Comparison of ENCODE assay signal across 9 cellular contexts in the genomic region with DNA sequence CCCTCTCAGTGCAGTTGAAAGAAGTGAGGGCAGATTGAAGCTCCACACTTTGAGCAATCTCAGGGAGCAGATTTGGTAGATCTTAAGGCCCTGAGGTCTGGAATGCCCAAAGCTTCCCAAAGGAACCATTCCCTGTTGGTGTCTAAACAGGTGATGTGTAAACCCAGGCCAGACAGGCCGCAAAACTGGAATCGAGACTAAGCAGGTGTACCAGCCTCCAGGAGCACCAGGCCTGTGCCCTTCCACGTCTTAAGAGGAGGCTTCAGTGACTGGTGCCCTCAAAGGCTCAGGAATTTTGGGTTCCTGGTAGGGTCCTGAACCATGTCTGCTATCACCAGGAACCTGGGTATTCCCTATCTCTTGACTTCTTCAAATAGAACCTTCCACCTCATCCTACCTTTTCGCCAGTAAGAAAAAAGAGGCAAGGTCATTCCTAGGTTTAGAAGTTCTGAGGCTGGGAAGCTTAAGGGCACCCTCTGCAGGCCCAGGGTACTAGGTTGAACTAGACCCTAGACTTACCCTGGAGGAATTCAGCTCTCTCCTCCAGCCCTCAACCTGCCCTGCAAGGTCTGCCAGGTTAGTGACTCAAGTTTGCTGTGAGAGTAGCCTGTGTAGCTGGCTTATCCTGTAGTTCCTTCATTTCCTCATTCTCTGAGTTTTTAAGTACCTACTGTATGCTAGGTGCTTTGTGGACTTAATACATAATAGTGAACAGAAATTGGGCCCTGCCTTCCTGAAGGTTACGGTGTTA.
A peak's percentile ranks its signal among the peaks of the same experiment; 100 is the strongest.
DNase-seq lines count a peak whose midpoint lies in the region; ATAC-seq, FAIRE-seq and TF ChIP-seq lines count a peak whose summit lies in the region.
"Had no signal": no experiment of that assay in that cellular context is flagged by ENCODE, and none has a peak within 500 bp of the region (broad histone marks: within the 10 kb centered on the region; RNA-seq: fewer than 3 reads in every experiment).

No MANE protein-coding gene starts in this region.

- TF ChIP-seq POLR2A in heart left ventricle (IDR thresholded peaks at IDR 0.05), result no peak

- ATAC-seq in heart left ventricle (no peak), Right ventricle myocardium superior (ENCODE audit: poor library complexity) (no peak), aorta (ENCODE audit: low FRiP score) (no peak)

- peaks cover 23 to 93% (median 71%) of the 10 kb centered on the region in 12 donors for H3K4me1 ChIP-seq in heart left ventricle
- H3K4me1 ChIP-seq in mucosa of rectum (ENCODE audit: control insufficient read depth in 2 of 2, insufficient read depth in 2 of 2, low read length in 2 of 2), result peaks cover 0 to 4% of the 10 kb centered on the region in 2 donors
- peaks cover 3 to 11% of the 10 kb centered on the region in 2 donors for H3K4me1 ChIP-seq in aorta (ENCODE audit: control insufficient read depth in 1 of 2, insufficient read depth in 2 of 2, low read length in 2 of 2)
- peaks cover 12% of the 10 kb centered on the region for H3K4me1 ChIP-seq in osteoblast (ENCODE audit: insufficient read depth, low read length)

- 93 to 96% (median 95%) methylated on average over 5 of the region's 5 CpGs for WGBS in heart left ventricle, 4 donors
- 92 to 94% methylated on average over 5 of the region's 5 CpGs for WGBS in aorta, 2 donors

- H3K4me3 ChIP-seq in heart left ventricle, result no peak overlapping the region
- H3K4me3 ChIP-seq in bronchial epithelial cell (ENCODE audit: low read depth, low read length), result no peak overlapping the region
- no peak overlapping the region for H3K4me3 ChIP-seq in mucosa of rectum (ENCODE audit: low read length in 2 of 2)
- no peak overlapping the region for H3K4me3 ChIP-seq in aorta (ENCODE audit: low read length in 2 of 2)
- H3K4me3 ChIP-seq in osteoblast (ENCODE audit: insufficient read depth, low read length), result no peak overlapping the region
- H3K4me3 ChIP-seq: BLaER1 had no signal

- H3K36me3 ChIP-seq in heart left ventricle (peaks cover 0 to 25% (median under 1%) of the 10 kb centered on the region in 9 donors), bronchial epithelial cell (ENCODE audit: control insufficient read depth, insufficient read depth, low read length) (no peaks in the 10 kb centered on the region), mucosa of rectum (ENCODE audit: control insufficient read depth in 2 of 2, insufficient read depth in 2 of 2, low read length in 2 of 2) (no peaks in the 10 kb centered on the region), aorta (ENCODE audit: control insufficient read depth in 1 of 2, insufficient read depth in 2 of 2, low read length in 1 of 2) (peaks cover 6 to 8% of the 10 kb centered on the region in 2 donors), osteoblast (ENCODE audit: insufficient read depth, low read length) (no peaks in the 10 kb centered on the region)
- H3K36me3 ChIP-seq: BLaER1 had no signal

- TF ChIP-seq CTCF in heart left ventricle (IDR thresholded peaks at IDR 0.05) (peak in 2 of 12 donors; percentile 8 to 24), bronchial epithelial cell (IDR thresholded peaks at IDR 0.05; ENCODE audit: insufficient read depth, low read length, severe bottlenecking) (peak; percentile 22), osteoblast (IDR thresholded peaks at IDR 0.05; ENCODE audit: extremely low read depth, low read depth, low read length) (no peak)

- H3K27me3 ChIP-seq in heart left ventricle, result no peaks in the 10 kb centered on the region
- no peaks in the 10 kb centered on the region for H3K27me3 ChIP-seq in bronchial epithelial cell (ENCODE audit: control insufficient read depth, insufficient read depth, low read length)
- no peaks in the 10 kb centered on the region for H3K27me3 ChIP-seq in mucosa of rectum (ENCODE audit: control insufficient read depth in 2 of 2, insufficient read depth in 2 of 2, low read length in 2 of 2)
- H3K27me3 ChIP-seq in aorta (ENCODE audit: control insufficient read depth in 1 of 2, insufficient read depth in 2 of 2, low read length in 1 of 2), result no peaks in the 10 kb centered on the region
- H3K27me3 ChIP-seq in osteoblast (ENCODE audit: insufficient read depth, low read length), result no peaks in the 10 kb centered on the region
- H3K27me3 ChIP-seq: BLaER1 had no signal

- no peak overlapping the region for H2AFZ ChIP-seq in osteoblast (ENCODE audit: low read length)

- peak; percentile 47 for FAIRE-seq in bronchial epithelial cell (lab: Jason Lieb, UNC)

- H3K79me2 ChIP-seq in osteoblast (ENCODE audit: insufficient read depth, low read length), result no peaks in the 10 kb centered on the region

- intact Hi-C loops in heart left ventricle (cut with DNase I) (loop anchor here in 7 of 10 donors (1.0 to 10.0 kb wide), 9 partner anchors 13 to 66 kb away; no protein-coding TSS in a partner anchor), Right ventricle myocardium superior (cut with DNase I) (no loop called here), aorta (cut with DNase I) (loop anchor here in 1 of 2 donors (5.0 kb wide), 1 partner anchor 61 kb away; no protein-coding TSS in a partner anchor)

- H3K9ac ChIP-seq in mucosa of rectum (ENCODE audit: low read depth in 1 of 2, low read length in 2 of 2), result no peak overlapping the region
- H3K9ac ChIP-seq: BLaER1 had no signal

- no peaks in the 10 kb centered on the region for H3K9me3 ChIP-seq in heart left ventricle
- H3K9me3 ChIP-seq in mucosa of rectum (ENCODE audit: control insufficient read depth in 2 of 2, low read length in 2 of 2), result no peaks in the 10 kb centered on the region
- no peaks in the 10 kb centered on the region for H3K9me3 ChIP-seq in aorta (ENCODE audit: control insufficient read depth, low read length)
- no peaks in the 10 kb centered on the region for H3K9me3 ChIP-seq in osteoblast (ENCODE audit: low read depth, low read length)
- H3K9me3 ChIP-seq: BLaER1 had no signal

- H3K4me2 ChIP-seq in osteoblast (ENCODE audit: insufficient read depth, low read length), result no peak overlapping the region
- H3K4me2 ChIP-seq: BLaER1 had no signal

- peak overlapping the region; percentile 76 to 97 (median 90) for H3K27ac ChIP-seq in heart left ventricle
- H3K27ac ChIP-seq in mucosa of rectum (ENCODE audit: low read depth in 2 of 2, low read length in 2 of 2), result peak overlapping the region; percentile 37 to 64
- H3K27ac ChIP-seq in aorta (ENCODE audit: low read depth in 1 of 2, low read length in 2 of 2), result peak overlapping the region; percentile 76 to 79
- H3K27ac ChIP-seq in osteoblast (ENCODE audit: low read depth, low read length), result no peak overlapping the region
- H3K27ac ChIP-seq: BLaER1 had no signal

- no peak for DNase-seq in heart left ventricle
- DNase-seq in Right ventricle myocardium superior, result no peak
- peak; percentile 86 for DNase-seq in bronchial epithelial cell (ENCODE audit: low read depth)
- peak in 1 of 2 donors; percentile 54 for DNase-seq in aorta
- no peak for DNase-seq in activated effector memory CD4-positive, alpha-beta T cell treated with Interleukin-2 at 50 U/mL for 16 hours
- DNase-seq in osteoblast (ENCODE audit: insufficient read length, low spot score, missing footprints), result no peak
- no peak for DNase-seq in SHP77 treated with DMSO at 0.1 percent for 48 hours (lab: John Stamatoyannopoulos, UW)

- no peaks in the 10 kb centered on the region for H4K20me1 ChIP-seq in osteoblast (ENCODE audit: insufficient read depth, low read length)
- H4K20me1 ChIP-seq: BLaER1 had no signal
